29 cellular contexts compared by ENCODE assay signal in genomic region chr13:47707414-47707813, GRCh38.
"Had no signal": no experiment of that assay in that cellular context is flagged by ENCODE, and none has a peak within 500 bp of the region (broad histone marks: within the 10 kb centered on the region; RNA-seq: fewer than 3 reads in every experiment).

No MANE protein-coding gene starts in this region.

- ATAC-seq: activated CD8-positive, alpha-beta T cell treated with anti-CD3 and anti-CD28 coated beads, Interleukin-2, amount 10 ng/mL, durations not matched to agents 7 days and 5 days; activated naive CD4-positive, alpha-beta T cell treated with anti-CD3 and anti-CD28 coated beads, Interleukin-2, amount 50 U/mL, for 72 hours; activated naive CD8-positive, alpha-beta T cell treated with anti-CD3 and anti-CD28 coated beads, Interleukin-2, amount 50 U/mL, for 24 hours; body of pancreas; T-helper 17 cell; WTC11 had no signal

- H3K27me3 ChIP-seq: ascending aorta, body of pancreas, MG63, SJSA1 had no signal

- DNase-seq: activated CD4-positive, alpha-beta T cell treated with anti-CD3 and anti-CD28 coated beads for 48 hours; activated CD4-positive, alpha-beta T cell treated with anti-CD3 and anti-CD28 coated beads, Interleukin-2, amount 50 U/mL, for 4 hours; activated CD4-positive, CD25-positive, alpha-beta regulatory T cell treated with anti-CD3 and anti-CD28 coated beads, Interleukin-2, amount 50 U/mL, for 72 hours; activated CD8-positive, alpha-beta memory T cell treated with anti-CD3 and anti-CD28 coated beads, Interleukin-2, amount 50 U/mL, for 48 hours; activated CD8-positive, alpha-beta T cell treated with anti-CD3 and anti-CD28 coated beads, Interleukin-2, amount 10 ng/mL, durations not matched to agents 7 days and 5 days; activated effector memory CD4-positive, alpha-beta T cell treated with Interleukin-2 at 50 U/mL for 16 hours; activated naive CD4-positive, alpha-beta T cell treated with Interleukin-2 at 50 U/mL for 16 hours; activated naive CD8-positive, alpha-beta T cell treated with anti-CD3 and anti-CD28 coated beads, Interleukin-2, amount 50 U/mL, for 24 hours; activated T-cell treated with anti-CD3 and anti-CD28 coated beads, Interleukin-2, amount 50 U/mL, for 1 hour; amniotic stem cell; body of pancreas; central memory CD4-positive, alpha-beta T cell; MG63; MV-4-11; NCI-H1092 treated with DMSO at 0.1 percent for 48 hours; NCI-H1417 treated with DMSO at 0.1 percent for 48 hours; NCI-H1694 treated with DMSO at 0.1 percent for 48 hours; NCI-H2029 treated with DMSO at 0.1 percent for 48 hours; NCI-H345; NCI-H510A; NCI-H526 treated with DMSO at 0.1 percent for 48 hours; NCI-H82; SHP77; T-helper 17 cell; T-helper 9 cell had no signal

- H3K36me3 ChIP-seq: ascending aorta, MG63, SJSA1 had no signal

- H3K4me3 ChIP-seq: ascending aorta, body of pancreas, MG63, SJSA1 had no signal

- H3K27ac ChIP-seq: ascending aorta, body of pancreas, SJSA1 had no signal

- H3K4me1 ChIP-seq: ascending aorta, body of pancreas, SJSA1 had no signal

- H3K9me3 ChIP-seq: ascending aorta, body of pancreas, MG63, SJSA1 had no signal
